In genomic region chr16:81077077-81077940, GRCh38 we compare ENCODE assay signal across 8 cellular contexts. TPM values are rescaled to one million over a fixed set of nuclear protein-coding genes. Genes with fewer than 3 reads are reported as not detected.
DNase-seq lines count a peak whose midpoint lies in the region; ATAC-seq and TF ChIP-seq lines count a peak whose summit lies in the region.

TSS of gene C16orf46 (minus strand) at chr16:81077238. CDS start at chr16:81063955, 13,283 bp downstream.

- H3K36me3 Mint-ChIP-seq in immature natural killer cell, result peaks cover 0 to 3% (median 0%) of the 10 kb centered on the region in 3 donors

- 15% methylated on average over 58 of the region's 58 CpGs for WGBS in smooth muscle cell (ENCODE audit: low lambda C conversion rate)

- peak within 1 kb of the TSS; percentile 95 for H3K9ac ChIP-seq in smooth muscle cell (ENCODE audit: low read depth)

- H3K27me3 Mint-ChIP-seq in immature natural killer cell (ENCODE audit: low read depth in 3 of 3), result peaks cover 0 to 3% (median 0%) of the 10 kb centered on the region in 3 donors

- H3K9me3 Mint-ChIP-seq in immature natural killer cell, result no peaks in the 10 kb centered on the region

- no peaks in the 10 kb centered on the region for H3K36me3 ChIP-seq in smooth muscle cell (ENCODE audit: low read depth)

- H3K79me2 ChIP-seq in smooth muscle cell (ENCODE audit: low read depth), result no peaks in the 10 kb centered on the region

- DNase-seq in AG08396 (ENCODE audit: low spot score) (peak; percentile 96), NCI-H2196 treated with DMSO at 0.1 percent for 48 hours (lab: John Stamatoyannopoulos, UW; ENCODE audit: unreplicated experiment) (peak; percentile 57), cardiac fibroblast (ENCODE audit: low read depth in 2 of 2) (peak; percentile 96 to 97), immature natural killer cell (peak; percentile 98), smooth muscle cell (lab: John Stamatoyannopoulos, UW; ENCODE audit: unreplicated experiment) (peak; percentile 99)

- H3K27ac Mint-ChIP-seq in immature natural killer cell, result peak within 1 kb of the TSS in 2 of 6 donors; percentile 21 to 55

- H3K27ac ChIP-seq in smooth muscle cell (ENCODE audit: low read depth), result peak within 1 kb of the TSS; percentile 99

- peak within 1 kb of the TSS; percentile 80 for H2AFZ ChIP-seq in smooth muscle cell (ENCODE audit: low read depth)

- no peak for TF ChIP-seq CTCF in WI38 (IDR thresholded peaks at IDR 0.05; ENCODE audit: low read depth, low read length)
- no peak for TF ChIP-seq CTCF in cardiac fibroblast (IDR thresholded peaks at IDR 0.05; ENCODE audit: low read depth, low read length)
- TF ChIP-seq CTCF in smooth muscle cell (IDR thresholded peaks at IDR 0.05; ENCODE audit: borderline replicate concordance, insufficient read depth, poor library complexity, severe bottlenecking), result no peak

- no peaks in the 10 kb centered on the region for H4K20me1 ChIP-seq in smooth muscle cell (ENCODE audit: low read depth)

- peak within 1 kb of the TSS; percentile 91 for H3K4me2 ChIP-seq in smooth muscle cell

- peaks cover 5% of the 10 kb centered on the region for H3K4me1 ChIP-seq in smooth muscle cell (ENCODE audit: low read depth)

- ATAC-seq in GM18909 (IDR thresholded peaks at IDR 0.05; ENCODE audit: poor library complexity, unreplicated experiment) (peak; percentile 96), HG03139 (IDR thresholded peaks at IDR 0.05; ENCODE audit: unreplicated experiment) (peak; percentile 95)

- peaks cover 14% of the 10 kb centered on the region for H3F3A ChIP-seq in smooth muscle cell (ENCODE audit: low read depth)

- no peaks in the 10 kb centered on the region for H3K27me3 ChIP-seq in smooth muscle cell (ENCODE audit: low read depth)

- H3K4me3 Mint-ChIP-seq in immature natural killer cell, result peak within 1 kb of the TSS in 1 of 5 donors; percentile 24

- H3K4me1 Mint-ChIP-seq in immature natural killer cell, result peaks cover 7% of the 10 kb centered on the region in 2 donors

- peak within 1 kb of the TSS; percentile 77 for H3K4me3 ChIP-seq in WI38 (ENCODE audit: low read depth, low read length)
- peak within 1 kb of the TSS; percentile 75 to 82 for H3K4me3 ChIP-seq in cardiac fibroblast (replicated peaks in 1 of 2; ENCODE audit: low read depth in 2 of 2, low read length in 2 of 2)
- H3K4me3 ChIP-seq in smooth muscle cell, result peak within 1 kb of the TSS; percentile 74

- H3K9me3 ChIP-seq in smooth muscle cell (replicated peaks; ENCODE audit: low read depth), result no peaks in the 10 kb centered on the region

RNA-seq across cellular contexts. Expression of gene C16orf46, which starts in this region (rescaled TPM):
- polyA plus RNA-seq in immature natural killer cell (under 1 TPM in 1 of 3 donors, not detected in 2; 0.16 TPM), smooth muscle cell (0.69 and 1.1 TPM in 2 replicates)
- 0.76 and 4.5 TPM in 2 replicates for total RNA-seq in smooth muscle cell

Comparison
In these comparisons a context has a peak if more than half of its experiments do, and no peak if none do; other contexts are left out.
1. Peak in every context shown above with its lines: DNase-seq, ATAC-seq, H3K4me3 ChIP-seq and H3K27ac ChIP-seq.
2. Peak in DNase-seq in immature natural killer cell; RNA of the gene not detected or under 1 TPM.